Comparison of ENCODE assay signal across 19 cellular contexts in the genomic region with DNA sequence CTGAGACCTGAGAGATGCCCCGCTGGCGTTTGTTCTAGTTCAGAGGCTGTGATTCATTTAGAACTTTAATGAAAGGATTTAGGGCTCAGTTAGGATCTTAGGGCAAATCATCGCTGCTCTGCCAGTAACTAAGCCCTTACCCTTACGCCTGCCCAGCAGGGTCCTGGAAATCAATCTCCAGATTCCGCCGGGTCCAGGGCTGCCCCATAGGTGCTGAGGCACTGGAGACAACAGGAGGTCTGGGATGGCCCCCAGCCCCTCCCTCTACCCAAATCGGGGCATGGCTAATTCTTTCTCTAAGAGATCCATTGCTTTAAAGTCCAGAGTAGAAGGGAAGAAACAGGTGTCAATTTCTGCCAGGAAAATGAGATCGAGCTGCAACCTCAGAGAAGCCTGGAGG.
DNase-seq lines count a peak whose midpoint lies in the region; ATAC-seq and TF ChIP-seq lines count a peak whose summit lies in the region.
"Had no signal": no experiment of that assay in that cellular context is flagged by ENCODE, and none has a peak within 500 bp of the region (broad histone marks: within the 10 kb centered on the region; RNA-seq: fewer than 3 reads in every experiment).

No MANE protein-coding gene starts in this region.

- peak overlapping the region; percentile 47; the same call in 1 of the 2 replicates for H3K4me2 ChIP-seq in PC-3 (ENCODE audit: low read length)

- H3K4me3 ChIP-seq in PC-3 (ENCODE audit: low read length) (no peak overlapping the region), coronary artery (no peak overlapping the region), thoracic aorta (no peak overlapping the region)
- H3K4me3 ChIP-seq: ovary, sigmoid colon had no signal

- H2AFZ ChIP-seq in PC-3 (ENCODE audit: low read length): peak overlapping the region; percentile 65; the same call in 1 of the 2 replicates

- H3K79me2 ChIP-seq in PC-3 (ENCODE audit: low read length): no peaks in the 10 kb centered on the region

- H3K36me3 ChIP-seq in PC-3 (ENCODE audit: low read depth, low read length): no peaks in the 10 kb centered on the region
- H3K36me3 ChIP-seq in thoracic aorta: no peaks in the 10 kb centered on the region
- H3K36me3 ChIP-seq: ovary, sigmoid colon had no signal

- CTCF ChIA-PET in PC-3 (lab: Charles Lee): no interaction called here

- no peaks in the 10 kb centered on the region for H4K20me1 ChIP-seq in PC-3 (ENCODE audit: low read length)

- peak; percentile 5; the same call in 1 of the 2 replicates for ATAC-seq in PC-3
- no peak for ATAC-seq in thoracic aorta (ENCODE audit: insufficient number of reproducible peaks, low FRiP score, low read depth)
- no peak for ATAC-seq in HG02678 (IDR thresholded peaks at IDR 0.05; ENCODE audit: unreplicated experiment)
- ATAC-seq: activated CD8-positive, alpha-beta memory T cell treated with anti-CD3 and anti-CD28 coated beads, Interleukin-2, amount 10 ng/mL, durations not matched to agents 7 days and 5 days; T-cell had no signal

- H3F3A ChIP-seq in PC-3 (ENCODE audit: low read length, unreplicated experiment): no peaks in the 10 kb centered on the region

- DNase-seq in PC-3 (no peak), coronary artery (ENCODE audit: low spot score) (no peak), mesenteric fat pad (ENCODE audit: low spot score) (peak; percentile 14), thoracic aorta (ENCODE audit: low spot score) (no peak), dedifferentiated amniotic fluid mesenchymal stem cell (ENCODE audit: extremely low spot score) (no peak), superior temporal gyrus (ENCODE audit: extremely low spot score) (no peak), GM19240 (ENCODE audit: insufficient read length, low spot score) (no peak)
- DNase-seq: activated CD4-positive, alpha-beta T cell treated with anti-CD3 and anti-CD28 coated beads for 4 hours; activated CD8-positive, alpha-beta memory T cell treated with anti-CD3 and anti-CD28 coated beads, Interleukin-2, amount 10 ng/mL, durations not matched to agents 7 days and 5 days; glutamatergic neuron; MV-4-11; NCI-H1930; NCI-H446; RPMI8226; stimulated activated CD4-positive, alpha-beta T cell treated with anti-CD3 and anti-CD28 coated beads, Interleukin-2, amount 100 ng/mL, for 48 hours; T-cell had no signal

- POLR2A ChIA-PET in PC-3 (lab: Charles Lee; ENCODE audit: unreplicated experiment): no interaction called here

- peak overlapping the region; percentile 39 for H3K9ac ChIP-seq in PC-3 (ENCODE audit: low read length)

- intact Hi-C loops in PC-3 (cut with micrococcal nuclease): loop anchor here (5.0 kb wide), 1 partner anchor 40 kb away; no protein-coding TSS in a partner anchor

- no peaks in the 10 kb centered on the region for H3K9me2 ChIP-seq in PC-3 (replicated peaks; ENCODE audit: low read length)

- TF ChIP-seq CTCF in PC-3 (conservative IDR thresholded peaks at IDR 0.05; ENCODE audit: low read depth, low read length) (no peak), coronary artery (IDR thresholded peaks at IDR 0.05) (no peak), thoracic aorta (IDR thresholded peaks at IDR 0.05) (no peak)

- TSS peak; percentile 80 for BruUV-seq in PC-3 (replicated peaks; lab: Mats Ljungman, UMichigan)

- H3K27me3 ChIP-seq in PC-3 (ENCODE audit: low read length) (no peaks in the 10 kb centered on the region), thoracic aorta (replicated peaks; ENCODE audit: insufficient read depth) (no peaks in the 10 kb centered on the region)
- H3K27me3 ChIP-seq: ovary, sigmoid colon had no signal

- H3K4me1 ChIP-seq in PC-3 (ENCODE audit: insufficient read depth, low read length): peaks cover 19% of the 10 kb centered on the region
- H3K4me1 ChIP-seq in thoracic aorta (ENCODE audit: control insufficient read depth in 1 of 2, low read depth in 2 of 2): peaks cover 0 to 15% of the 10 kb centered on the region in 2 donors

- peak overlapping the region; percentile 76 for H3K27ac ChIP-seq in PC-3 (ENCODE audit: low read length)
- H3K27ac ChIP-seq in coronary artery: peak overlapping the region; percentile 2 to 30
- peak overlapping the region; percentile 41 to 68 for H3K27ac ChIP-seq in thoracic aorta
- H3K27ac ChIP-seq: ovary had no signal

- H3K9me3 ChIP-seq in PC-3 (ENCODE audit: low read length) (no peaks in the 10 kb centered on the region), thoracic aorta (no peaks in the 10 kb centered on the region)
- H3K9me3 ChIP-seq: ovary, sigmoid colon had no signal

Comparison
In these comparisons a context has a peak if more than half of its experiments do, and no peak if none do; other contexts are left out.
1. H3K27ac ChIP-seq: peak in every context shown above with its lines; median percentile 76 in PC-3; 54 in thoracic aorta; 16 in coronary artery.